Comparison of ENCODE assay signal across 1 cellular context in genomic region chr5:6359534-6359933, GRCh38.
TF ChIP-seq lines count a peak whose summit lies in the region.

No MANE protein-coding gene starts in this region.

TF ChIP-seq in H1, 55 proteins besides CTCF, POLR2A, EP300 and RAD21 (continued from another document):
- TF ChIP-seq SIRT6 (IDR thresholded peaks at IDR 0.05; ENCODE audit: low read length) (no peak), SUZ12 (IDR thresholded peaks at IDR 0.05; ENCODE audit: low read length) (no peak), SIX5 (IDR thresholded peaks at IDR 0.05; ENCODE audit: low read depth, low read length) (no peak), BACH1 (IDR thresholded peaks at IDR 0.05; ENCODE audit: low read length) (no peak)
